ENCODE assay signal across 18 cellular contexts in the genomic region with DNA sequence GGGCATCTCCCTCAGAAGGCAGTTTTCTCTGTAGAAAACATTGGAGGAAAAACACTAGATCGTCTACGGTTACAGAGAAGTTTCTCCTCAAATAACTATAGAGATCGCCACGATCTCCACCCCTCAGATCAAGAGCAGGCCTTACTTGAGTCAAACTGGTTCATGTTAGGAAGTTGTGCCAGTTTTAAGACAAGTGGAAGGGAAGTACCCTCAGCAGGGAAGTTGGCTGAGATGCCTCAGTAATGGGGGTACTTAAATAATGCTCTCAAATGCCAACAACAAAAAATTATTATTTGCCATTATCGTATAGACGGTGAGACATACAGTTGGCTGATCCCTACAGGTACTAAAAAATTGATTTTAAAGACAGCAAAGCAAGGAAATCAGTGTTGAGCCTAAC. TPM values are rescaled to one million over a fixed set of nuclear protein-coding genes. Genes with fewer than 3 reads are reported as not detected.
A peak's percentile ranks its signal among the peaks of the same experiment; 100 is the strongest.
DNase-seq lines count a peak whose midpoint lies in the region; ATAC-seq, FAIRE-seq and TF ChIP-seq lines count a peak whose summit lies in the region.
"Had no signal": no experiment of that assay in that cellular context is flagged by ENCODE, and none has a peak within 500 bp of the region (broad histone marks: within the 10 kb centered on the region; RNA-seq: fewer than 3 reads in every experiment).

No MANE protein-coding gene starts in this region.

- peaks cover 3% of the 10 kb centered on the region for H3K9me3 Mint-ChIP-seq in astrocyte (ENCODE audit: unreplicated experiment)
- no peaks in the 10 kb centered on the region for H3K9me3 Mint-ChIP-seq in T-helper 2 cell treated with Interferon-gamma antibody and Interleukin-4, amounts not matched to agents 5 μg/mL and 100 μg/mL, for 36 hours
- H3K9me3 Mint-ChIP-seq: CD4-positive, alpha-beta T cell had no signal

- H3K4me3 ChIP-seq in HUES64 (ENCODE audit: low read length) (no peak overlapping the region), astrocyte (ENCODE audit: insufficient read depth, low read depth, low read length) (no peak overlapping the region), mesenchymal stem cell (ENCODE audit: insufficient read depth in 1 of 2, low read depth in 1 of 2, low read length in 2 of 2) (no peak overlapping the region), thyroid gland (replicated peaks in 1 of 3) (no peak overlapping the region)
- H3K4me3 ChIP-seq: BLaER1 had no signal

- DNase-seq in astrocyte (ENCODE audit: low read depth) (no peak), mesenchymal stem cell (no peak), thyroid gland (peak in 1 of 2 donors; percentile 35), omental fat pad (ENCODE audit: low spot score) (no peak), AG08395 (ENCODE audit: low spot score) (no peak)
- no peak for DNase-seq in T-helper 2 cell treated with Interferon-gamma antibody and Interleukin-4, amounts not matched to agents 5 μg/mL and 100 μg/mL, for 36 hours (ENCODE audit: low spot score)
- DNase-seq: CD4-positive, alpha-beta T cell; COR-L47; DMS79; HCEC 1CT; Kasumi-1; NCI-H1694; NCI-H2081 treated with DMSO at 0.1 percent for 48 hours; NCI-H2171 treated with DMSO at 0.1 percent for 48 hours; NCI-H524 treated with DMSO at 0.1 percent for 48 hours had no signal

- H4K8ac ChIP-seq in mesenchymal stem cell (ENCODE audit: low read length): no peak overlapping the region

- no peaks in the 10 kb centered on the region for H4K20me1 ChIP-seq in astrocyte (ENCODE audit: insufficient read depth, low read length)
- H4K20me1 ChIP-seq: BLaER1 had no signal

- H3K14ac ChIP-seq in mesenchymal stem cell (ENCODE audit: low read length in 2 of 2): no peak overlapping the region

- peak overlapping the region; percentile 70 for H3K27ac Mint-ChIP-seq in astrocyte (ENCODE audit: unreplicated experiment)
- H3K27ac Mint-ChIP-seq in T-helper 2 cell treated with Interferon-gamma antibody and Interleukin-4, amounts not matched to agents 5 μg/mL and 100 μg/mL, for 36 hours: no peak overlapping the region
- H3K27ac Mint-ChIP-seq: CD4-positive, alpha-beta T cell had no signal

- H2AK5ac ChIP-seq in mesenchymal stem cell (ENCODE audit: low read length, severe bottlenecking): peak overlapping the region; percentile 52

- H2BK5ac ChIP-seq in mesenchymal stem cell (ENCODE audit: low read depth, low read length, poor library complexity, severe bottlenecking): no peak overlapping the region

- no peak overlapping the region for H3K4me3 Mint-ChIP-seq in astrocyte (ENCODE audit: unreplicated experiment)
- H3K4me3 Mint-ChIP-seq in T-helper 2 cell treated with Interferon-gamma antibody and Interleukin-4, amounts not matched to agents 5 μg/mL and 100 μg/mL, for 36 hours: no peak overlapping the region
- H3K4me3 Mint-ChIP-seq: CD4-positive, alpha-beta T cell had no signal

- H4K91ac ChIP-seq in mesenchymal stem cell (ENCODE audit: low read length): no peak overlapping the region

- H3K4me1 Mint-ChIP-seq in astrocyte (ENCODE audit: low read depth, unreplicated experiment): peaks cover 69% of the 10 kb centered on the region
- peaks cover 31% of the 10 kb centered on the region for H3K4me1 Mint-ChIP-seq in T-helper 2 cell treated with Interferon-gamma antibody and Interleukin-4, amounts not matched to agents 5 μg/mL and 100 μg/mL, for 36 hours (ENCODE audit: low read depth)

- H3K27ac ChIP-seq in HUES64 (ENCODE audit: low read depth, low read length) (peak overlapping the region; percentile 85), astrocyte (ENCODE audit: low read depth, low read length) (peak overlapping the region; percentile 92), mesenchymal stem cell (ENCODE audit: low read length, poor library complexity, severe bottlenecking) (no peak overlapping the region), thyroid gland (peak overlapping the region in 2 of 3 donors; percentile 7 to 48)
- H3K27ac ChIP-seq: BLaER1 had no signal

- 68% methylated on average over 6 of the region's 6 CpGs for WGBS in HUES64
- WGBS in mesenchymal stem cell: 97% methylated on average over 4 of the region's 6 CpGs
- 55 to 57% methylated on average over 6 of the region's 6 CpGs for WGBS in thyroid gland, 2 donors

- H2AFZ ChIP-seq in astrocyte (ENCODE audit: low read depth, low read length) (no peak overlapping the region), mesenchymal stem cell (ENCODE audit: low read depth, low read length) (no peak overlapping the region)

- H3K4me1 ChIP-seq in HUES64 (ENCODE audit: insufficient read depth, low read length) (peaks cover 55% of the 10 kb centered on the region), astrocyte (ENCODE audit: insufficient read depth, low read length) (peaks cover 50% of the 10 kb centered on the region), mesenchymal stem cell (ENCODE audit: control insufficient read depth, insufficient read depth, low read depth, low read length) (peaks cover 20% of the 10 kb centered on the region), thyroid gland (peaks cover 14 to 38% of the 10 kb centered on the region in 2 donors)

- no peaks in the 10 kb centered on the region for H3K9me3 ChIP-seq in HUES64 (ENCODE audit: insufficient read depth, low read depth, low read length)
- no peaks in the 10 kb centered on the region for H3K9me3 ChIP-seq in astrocyte (ENCODE audit: insufficient read depth, low read depth, low read length)
- no peaks in the 10 kb centered on the region for H3K9me3 ChIP-seq in mesenchymal stem cell (ENCODE audit: control insufficient read depth, low read length)
- H3K9me3 ChIP-seq in thyroid gland: no peaks in the 10 kb centered on the region
- H3K9me3 ChIP-seq: BLaER1 had no signal

- peak overlapping the region; percentile 32 for H3K9ac ChIP-seq in HUES64 (ENCODE audit: low read depth, low read length)
- peak overlapping the region; percentile 78 for H3K9ac ChIP-seq in astrocyte (ENCODE audit: low read length)
- H3K9ac ChIP-seq in mesenchymal stem cell (ENCODE audit: low read length): no peak overlapping the region
- H3K9ac ChIP-seq: BLaER1 had no signal

- no peaks in the 10 kb centered on the region for H3K27me3 Mint-ChIP-seq in astrocyte (ENCODE audit: low read depth, unreplicated experiment)
- H3K27me3 Mint-ChIP-seq in T-helper 2 cell treated with Interferon-gamma antibody and Interleukin-4, amounts not matched to agents 5 μg/mL and 100 μg/mL, for 36 hours (ENCODE audit: low read depth): peaks cover 20% of the 10 kb centered on the region
- H3K27me3 Mint-ChIP-seq: CD4-positive, alpha-beta T cell had no signal

- FAIRE-seq in astrocyte (lab: Jason Lieb, UNC): no peak

- ATAC-seq in omental fat pad (ENCODE audit: low FRiP score): no peak
- ATAC-seq: Right ventricle myocardium inferior had no signal

- no peaks in the 10 kb centered on the region for H3K36me3 Mint-ChIP-seq in astrocyte (ENCODE audit: low read depth, unreplicated experiment)
- H3K36me3 Mint-ChIP-seq in T-helper 2 cell treated with Interferon-gamma antibody and Interleukin-4, amounts not matched to agents 5 μg/mL and 100 μg/mL, for 36 hours (ENCODE audit: low read depth): no peaks in the 10 kb centered on the region

- no peak for TF ChIP-seq CTCF in astrocyte (IDR thresholded peaks at IDR 0.05; ENCODE audit: insufficient read depth, low read depth, low read length)
- no peak for TF ChIP-seq CTCF in thyroid gland (IDR thresholded peaks at IDR 0.05)
- no peak for TF ChIP-seq CTCF in omental fat pad (IDR thresholded peaks at IDR 0.05)

- H3K23ac ChIP-seq in mesenchymal stem cell (ENCODE audit: low read length in 2 of 2): no peak overlapping the region

- H3K18ac ChIP-seq in mesenchymal stem cell (ENCODE audit: low read depth in 1 of 2, low read length in 2 of 2): no peak overlapping the region

- H2BK15ac ChIP-seq in mesenchymal stem cell (ENCODE audit: low read depth, poor library complexity, severe bottlenecking): no peak overlapping the region

- H2BK120ac ChIP-seq in mesenchymal stem cell (ENCODE audit: low read depth, low read length): peak overlapping the region; percentile 45

- no peak overlapping the region for H3K4ac ChIP-seq in mesenchymal stem cell (ENCODE audit: low read depth in 1 of 2, low read length in 2 of 2)

- no peaks in the 10 kb centered on the region for H3K36me3 ChIP-seq in HUES64 (ENCODE audit: insufficient read depth, low read length)
- no peaks in the 10 kb centered on the region for H3K36me3 ChIP-seq in astrocyte (ENCODE audit: insufficient read depth, low read length)
- no peaks in the 10 kb centered on the region for H3K36me3 ChIP-seq in mesenchymal stem cell (ENCODE audit: control insufficient read depth in 1 of 2, insufficient read depth in 2 of 2, low read depth in 1 of 2, low read length in 2 of 2)
- no peaks in the 10 kb centered on the region for H3K36me3 ChIP-seq in thyroid gland
- H3K36me3 ChIP-seq: BLaER1 had no signal

- intact Hi-C loops in thyroid gland (cut with DNase I): no loop called here

- no peak overlapping the region for H2BK12ac ChIP-seq in mesenchymal stem cell (ENCODE audit: low read length in 2 of 2)

- H3K4me2 ChIP-seq in astrocyte (ENCODE audit: low read length) (peak overlapping the region; percentile 78), mesenchymal stem cell (ENCODE audit: low read length, poor library complexity, severe bottlenecking) (no peak overlapping the region)
- H3K4me2 ChIP-seq: BLaER1 had no signal

- H3K79me2 ChIP-seq in astrocyte (ENCODE audit: insufficient read depth, low read length): no peaks in the 10 kb centered on the region

- no peaks in the 10 kb centered on the region for H3K79me1 ChIP-seq in mesenchymal stem cell (replicated peaks; ENCODE audit: low read length, poor library complexity, severe bottlenecking)

- peaks cover 15% of the 10 kb centered on the region; the same call in 1 of the 2 replicates for H3K27me3 ChIP-seq in HUES64 (ENCODE audit: insufficient read depth, low read length)
- no peaks in the 10 kb centered on the region for H3K27me3 ChIP-seq in astrocyte (ENCODE audit: insufficient read depth, low read length)
- no peaks in the 10 kb centered on the region for H3K27me3 ChIP-seq in mesenchymal stem cell (ENCODE audit: control insufficient read depth in 1 of 2, insufficient read depth in 1 of 2, low read length in 2 of 2)
- H3K27me3 ChIP-seq in thyroid gland: no peaks in the 10 kb centered on the region
- H3K27me3 ChIP-seq: BLaER1 had no signal

- TF ChIP-seq POLR2A in thyroid gland (IDR thresholded peaks at IDR 0.05): no peak

RNA-seq across cellular contexts. Expression of gene SMAD7, which starts 8.2 kb away (rescaled TPM):
- polyA plus RNA-seq in HUES64 (2013, experiment 1 of 2): 9.8 TPM
- polyA plus RNA-seq in HUES64 (2013, experiment 2 of 2): 10.7 TPM
- 62.9 and 76.2 TPM in 2 replicates for total RNA-seq in astrocyte
- 9.6 TPM for polyA plus RNA-seq in mesenchymal stem cell (2013, experiment 1 of 2)
- polyA plus RNA-seq in mesenchymal stem cell (2013, experiment 2 of 2): 9.9 TPM
- total RNA-seq in thyroid gland: 10 to 100 TPM; 40.1 to 69.3 (median 59.2) TPM
- 10 to 100 TPM; 33.6 to 78.4 (median 47.2) TPM for total RNA-seq in omental fat pad
